ENCODE assay signal across 8 cellular contexts in genomic region chr7:4724648-4725013, GRCh38. TPM values are rescaled to one million over a fixed set of nuclear protein-coding genes. Genes with fewer than 3 reads are reported as not detected.
DNase-seq lines count a peak whose midpoint lies in the region; ATAC-seq and TF ChIP-seq lines count a peak whose summit lies in the region.

No MANE protein-coding gene starts in this region.

- peaks cover 58% of the 10 kb centered on the region for H3K4me1 Mint-ChIP-seq in activated CD8-positive, alpha-beta T cell treated with anti-CD3 and anti-CD28 coated beads for 36 hours (ENCODE audit: low read depth)

- peak overlapping the region; percentile 27 to 47 (median 41) for H3K4me3 ChIP-seq in skin epidermis

- TF ChIP-seq CTCF in activated CD8-positive, alpha-beta T cell treated with anti-CD3 and anti-CD28 coated beads for 36 hours (IDR thresholded peaks at IDR 0.05): no peak

- ATAC-seq in GM18499 (IDR thresholded peaks at IDR 0.05; ENCODE audit: insufficient read depth, unreplicated experiment): peak; percentile 5
- peak; percentile 17 for ATAC-seq in HG02852 (IDR thresholded peaks at IDR 0.05; ENCODE audit: unreplicated experiment)
- ATAC-seq in activated CD8-positive, alpha-beta T cell treated with anti-CD3 and anti-CD28 coated beads for 36 hours: peak; percentile 9
- ATAC-seq in left cardiac atrium: peak; percentile 6 to 10
- no peak for ATAC-seq in HG03469 (IDR thresholded peaks at IDR 0.05; ENCODE audit: unreplicated experiment)

- POLR2A ChIA-PET in activated CD8-positive, alpha-beta T cell treated with anti-CD3 and anti-CD28 coated beads for 36 hours (lab: Charles Lee): interaction anchor here (0.5 to 3.5 kb wide), 13 partner anchors 9 to 83 kb away, joined by 3 to 16 read pairs (median 4); partner anchors contain the start of gene AP5Z1
- POLR2A ChIA-PET in HEK293T (lab: Yijun Ruan, JAX): interaction anchor here (2.0 kb wide), 1 partner anchor 11 kb away, joined by 5 read pairs; no protein-coding TSS in a partner anchor

- H3K27me3 Mint-ChIP-seq in activated CD8-positive, alpha-beta T cell treated with anti-CD3 and anti-CD28 coated beads for 36 hours: no peaks in the 10 kb centered on the region

- no peaks in the 10 kb centered on the region for H3K9me3 Mint-ChIP-seq in activated CD8-positive, alpha-beta T cell treated with anti-CD3 and anti-CD28 coated beads for 36 hours

- DNase-seq in activated CD8-positive, alpha-beta T cell treated with anti-CD3 and anti-CD28 coated beads for 36 hours: no peak
- DNase-seq in left cardiac atrium (no peak), HEK293T (ENCODE audit: extremely low spot score) (no peak), NCI-H510A treated with DMSO at 0.1 percent for 48 hours (lab: John Stamatoyannopoulos, UW) (no peak)

- CTCF ChIA-PET in activated CD8-positive, alpha-beta T cell treated with anti-CD3 and anti-CD28 coated beads for 36 hours (lab: Charles Lee): interaction anchor here (0.8 to 3.0 kb wide), 5 partner anchors 9 to 27 kb away, joined by 3 to 13 read pairs (median 4); no protein-coding TSS in a partner anchor
- CTCF ChIA-PET in HEK293T (lab: Yijun Ruan, JAX): interaction anchor here (0.6 kb wide), 1 partner anchor 450 kb away, joined by 3 read pairs; no protein-coding TSS in a partner anchor

- H3K36me3 Mint-ChIP-seq in activated CD8-positive, alpha-beta T cell treated with anti-CD3 and anti-CD28 coated beads for 36 hours (ENCODE audit: low read depth): peaks cover 4% of the 10 kb centered on the region

- H3K27ac ChIP-seq in skin epidermis: peak overlapping the region; percentile 62 to 94 (median 82)

- peak overlapping the region; percentile 88 for H3K27ac Mint-ChIP-seq in activated CD8-positive, alpha-beta T cell treated with anti-CD3 and anti-CD28 coated beads for 36 hours

- peak overlapping the region; percentile 74 for H3K4me3 Mint-ChIP-seq in activated CD8-positive, alpha-beta T cell treated with anti-CD3 and anti-CD28 coated beads for 36 hours

- intact Hi-C loops in activated CD8-positive, alpha-beta T cell treated with anti-CD3 and anti-CD28 coated beads for 36 hours (cut with micrococcal nuclease): no loop called here
- intact Hi-C loops in left cardiac atrium (cut with DNase I): no loop called here

TF ChIP-seq in HEK293T, 16 proteins besides CTCF, POLR2A, EP300 and RAD21:
- no peak for TF ChIP-seq HDGF (IDR thresholded peaks at IDR 0.05; ENCODE audit: borderline replicate concordance)
- TF ChIP-seq SP1 (IDR thresholded peaks at IDR 0.05): no peak
- TF ChIP-seq NFRKB (IDR thresholded peaks at IDR 0.05): no peak
- no peak for TF ChIP-seq SUZ12 (IDR thresholded peaks at IDR 0.05)
- no peak for TF ChIP-seq CTBP1 (IDR thresholded peaks at IDR 0.05; ENCODE audit: borderline replicate concordance)
- TF ChIP-seq FOXK2 (IDR thresholded peaks at IDR 0.05): no peak
- TF ChIP-seq BHLHE40 (IDR thresholded peaks at IDR 0.05; ENCODE audit: borderline replicate concordance): no peak
- no peak for TF ChIP-seq LEF1 (IDR thresholded peaks at IDR 0.05; ENCODE audit: borderline replicate concordance)
- no peak for TF ChIP-seq TARDBP (IDR thresholded peaks at IDR 0.05)
- no peak for TF ChIP-seq ZNF384 (IDR thresholded peaks at IDR 0.05)
- TF ChIP-seq ELF4 (IDR thresholded peaks at IDR 0.05): no peak
- no peak for TF ChIP-seq L3MBTL2 (conservative IDR thresholded peaks at IDR 0.05)
- no peak for TF ChIP-seq ARNT (IDR thresholded peaks at IDR 0.05)
- no peak for TF ChIP-seq FOXA1 (IDR thresholded peaks at IDR 0.05)
- no peak for TF ChIP-seq PKNOX1 (IDR thresholded peaks at IDR 0.05)
- TF ChIP-seq FOXM1 (IDR thresholded peaks at IDR 0.05; ENCODE audit: borderline replicate concordance): no peak

RNA-seq across cellular contexts. Expression of gene FOXK1, which starts 42.5 kb away (rescaled TPM):
- 10 to 100 TPM; 38.5 to 39.6 TPM for total RNA-seq in activated CD8-positive, alpha-beta T cell treated with anti-CD3 and anti-CD28 coated beads for 36 hours
- 10 to 100 TPM; 17.5 to 22.1 TPM for total RNA-seq in left cardiac atrium

RNA-seq across cellular contexts. Expression of gene AP5Z1, which starts 50.8 kb away (rescaled TPM):
- 10 to 100 TPM; 21.2 to 21.3 TPM for total RNA-seq in activated CD8-positive, alpha-beta T cell treated with anti-CD3 and anti-CD28 coated beads for 36 hours
- total RNA-seq in left cardiac atrium: 10 to 100 TPM; 14.0 to 18.8 TPM
